Comparison of ENCODE assay signal across 24 cellular contexts in the genomic region with DNA sequence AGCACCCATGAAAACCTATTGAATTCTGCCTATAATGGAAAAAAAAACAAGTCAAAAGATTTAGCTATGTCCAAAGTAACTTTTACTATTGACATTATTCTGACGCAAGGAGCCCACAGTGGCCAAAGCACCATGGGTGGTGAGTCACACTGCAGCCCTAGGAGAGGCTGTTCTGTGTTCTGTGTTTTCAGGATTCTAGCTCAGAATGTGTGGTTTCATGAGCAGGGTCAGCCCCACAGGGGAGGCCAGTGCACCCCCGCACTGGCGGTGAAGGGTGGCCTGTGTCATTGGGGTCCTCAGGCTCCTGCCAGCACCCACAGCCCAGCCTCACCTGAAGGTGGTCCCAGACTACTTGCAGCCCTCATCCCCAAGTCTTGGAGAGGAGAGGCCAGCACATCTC.
DNase-seq lines count a peak whose midpoint lies in the region; ATAC-seq, FAIRE-seq and TF ChIP-seq lines count a peak whose summit lies in the region.
"Had no signal": no experiment of that assay in that cellular context is flagged by ENCODE, and none has a peak within 500 bp of the region (broad histone marks: within the 10 kb centered on the region; RNA-seq: fewer than 3 reads in every experiment).

No MANE protein-coding gene starts in this region.

- H2BK5ac ChIP-seq in trophoblast cell (ENCODE audit: low read depth, low read length, poor library complexity): no peak overlapping the region

- H3K36me3 ChIP-seq in HepG2 (replicated peaks in 1 of 2; ENCODE audit: control insufficient read depth in 1 of 2, insufficient read depth in 2 of 2, low read length in 2 of 2): no peaks in the 10 kb centered on the region
- H3K36me3 ChIP-seq in right lobe of liver: no peaks in the 10 kb centered on the region
- H3K36me3 ChIP-seq in trophoblast cell (ENCODE audit: control insufficient read depth in 1 of 2, insufficient read depth in 2 of 2, low read length in 2 of 2): no peaks in the 10 kb centered on the region
- no peaks in the 10 kb centered on the region for H3K36me3 ChIP-seq in WERI-Rb-1
- H3K36me3 ChIP-seq: SJSA1 had no signal

- H3K23ac ChIP-seq in trophoblast cell (ENCODE audit: low read length): no peak overlapping the region

- H4K91ac ChIP-seq in trophoblast cell (ENCODE audit: low read depth, low read length): no peak overlapping the region

- no peak; the same call in 2 of the 3 replicates for ATAC-seq in HepG2
- ATAC-seq in right lobe of liver: no peak
- ATAC-seq: HCT116, Right ventricle myocardium inferior had no signal

- CTCF ChIA-PET in HepG2 (lab: Yijun Ruan, JAX; ENCODE audit: low intra/inter-chr PET ratio, low total read pairs): no interaction called here

- no peak for TF ChIP-seq RAD21 in HepG2 (CRISPR knock-in tag; IDR thresholded peaks at IDR 0.05)

- no peaks in the 10 kb centered on the region for H3K4me1 ChIP-seq in HepG2 (ENCODE audit: insufficient read depth, low read length)
- no peaks in the 10 kb centered on the region for H3K4me1 ChIP-seq in right lobe of liver
- no peaks in the 10 kb centered on the region for H3K4me1 ChIP-seq in trophoblast cell (ENCODE audit: control insufficient read depth in 1 of 2, insufficient read depth in 2 of 2, low read length in 2 of 2)
- H3K4me1 ChIP-seq: SJSA1 had no signal

- no peak for FAIRE-seq in HepG2 (lab: Jason Lieb, UNC)
- FAIRE-seq: G401.6, GM12892, RCC 7860 had no signal

- H4K8ac ChIP-seq in trophoblast cell (ENCODE audit: low read depth, low read length): no peak overlapping the region

- H3K4me3 ChIP-seq in HepG2 (replicated peaks in 1 of 3; ENCODE audit: insufficient read depth in 1 of 3, low read depth in 2 of 3, low read length in 3 of 3): no peak overlapping the region
- H3K4me3 ChIP-seq in right lobe of liver: no peak overlapping the region
- H3K4me3 ChIP-seq in NB4 (ENCODE audit: low read depth, low read length): no peak overlapping the region
- no peak overlapping the region for H3K4me3 ChIP-seq in foreskin fibroblast (ENCODE audit: low read depth in 1 of 2, low read length in 2 of 2)
- no peak overlapping the region for H3K4me3 ChIP-seq in trophoblast cell (ENCODE audit: low read depth, low read length)
- no peak overlapping the region for H3K4me3 ChIP-seq in WERI-Rb-1 (ENCODE audit: low read depth, low read length)
- H3K4me3 ChIP-seq: SJSA1 had no signal

- H3K9ac ChIP-seq in HepG2 (ENCODE audit: insufficient read depth, low read depth, low read length): no peak overlapping the region
- no peak overlapping the region for H3K9ac ChIP-seq in trophoblast cell (ENCODE audit: low read length)

- no peak for TF ChIP-seq CTCF in HepG2 (CRISPR knock-in tag; IDR thresholded peaks at IDR 0.05)
- no peak for TF ChIP-seq CTCF in right lobe of liver (IDR thresholded peaks at IDR 0.05)
- no peak for TF ChIP-seq CTCF in NB4 (IDR thresholded peaks at IDR 0.05; ENCODE audit: low read depth, low read length)
- TF ChIP-seq CTCF in foreskin fibroblast (IDR thresholded peaks at IDR 0.05; ENCODE audit: low read depth, low read length): no peak
- TF ChIP-seq CTCF in WERI-Rb-1 (IDR thresholded peaks at IDR 0.05; ENCODE audit: low read depth, low read length): no peak

- H3K27ac ChIP-seq in HepG2 (ENCODE audit: extremely low read length, insufficient read depth, low read length) (no peak overlapping the region), right lobe of liver (no peak overlapping the region), trophoblast cell (ENCODE audit: low read depth, low read length) (no peak overlapping the region), WERI-Rb-1 (no peak overlapping the region)
- H3K27ac ChIP-seq: SJSA1 had no signal

- BruUV-seq in HepG2 (replicated peaks; lab: Mats Ljungman, UMichigan): no TSS peak

- intact Hi-C loops in HepG2 (cut with micrococcal nuclease; ENCODE audit: unreplicated experiment): no loop called here
- intact Hi-C loops in right lobe of liver (cut with DNase I): no loop called here

- in situ Hi-C loops in HepG2 (cut with HindIII; ENCODE audit: extremely low pct_ligation_motif_present, low pct_unique_long_range_greater_than_20kb): no loop called here
- in situ Hi-C loops in ACHN (cut with HindIII; ENCODE audit: low pct_ligation_motif_present, low pct_unique_long_range_greater_than_20kb, low sequenced_read_pairs): no loop called here

- 0 out of 2 replicates have a peak, but pooled peaks cover 8% of the 10 kb centered on the region for H4K20me1 ChIP-seq in HepG2 (ENCODE audit: insufficient read depth, low read length)

- no peaks in the 10 kb centered on the region for H3K9me3 ChIP-seq in HepG2 (ENCODE audit: low read length)
- H3K9me3 ChIP-seq in right lobe of liver: no peaks in the 10 kb centered on the region
- H3K9me3 ChIP-seq in trophoblast cell (ENCODE audit: insufficient read depth, low read depth, low read length): peaks cover 6% of the 10 kb centered on the region
- H3K9me3 ChIP-seq in WERI-Rb-1 (ENCODE audit: severe bottlenecking): no peaks in the 10 kb centered on the region
- H3K9me3 ChIP-seq: SJSA1 had no signal

- no peak overlapping the region for H2AK5ac ChIP-seq in trophoblast cell (ENCODE audit: low read length)

- H2AFZ ChIP-seq in HepG2 (ENCODE audit: low read length) (no peak overlapping the region), trophoblast cell (ENCODE audit: insufficient read depth, low read length, poor library complexity) (no peak overlapping the region)

- H3K4ac ChIP-seq in trophoblast cell (ENCODE audit: low read depth, low read length): no peak overlapping the region

- TF ChIP-seq EP300 in HepG2 (IDR thresholded peaks at IDR 0.05; ENCODE audit: low read depth in 2 of 2, low read length in 2 of 2): no peak
- no peak for TF ChIP-seq EP300 in HepG2 (CRISPR knock-in tag; IDR thresholded peaks at IDR 0.05; ENCODE audit: borderline replicate concordance)

- H3K18ac ChIP-seq in trophoblast cell (ENCODE audit: low read length): no peak overlapping the region

- no peak overlapping the region for H4K12ac ChIP-seq in trophoblast cell (ENCODE audit: low read depth, low read length)

- no peak for DNase-seq in HepG2 (ENCODE audit: low spot score)
- no peak for DNase-seq in right lobe of liver
- peak; percentile 26 for DNase-seq in NB4 (ENCODE audit: low read depth)
- DNase-seq in foreskin fibroblast: peak; percentile 3 to 9
- DNase-seq in ACHN: no peak
- DNase-seq in trophoblast cell: no peak
- DNase-seq in NCI-H128 (lab: John Stamatoyannopoulos, UW; ENCODE audit: unreplicated experiment): no peak
- no peak for DNase-seq in WERI-Rb-1
- DNase-seq: 8988T; CD4-positive, alpha-beta T cell; COR-L47; DMS 273 treated with DMSO at 0.1 percent for 48 hours; GOT3; NCI-H1105; NCI-H1694; NCI-H2081 treated with DMSO at 0.1 percent for 48 hours; NCI-H524 treated with DMSO at 0.1 percent for 48 hours; T-helper 1 cell had no signal

- no peak overlapping the region for H2BK120ac ChIP-seq in trophoblast cell (ENCODE audit: insufficient read depth, low read length, poor library complexity)

- TF ChIP-seq POLR2A in HepG2 (IDR thresholded peaks at IDR 0.05; ENCODE audit: insufficient read depth in 1 of 2, low read depth in 2 of 2, low read length in 2 of 2) (no peak), right lobe of liver (IDR thresholded peaks at IDR 0.05) (no peak), NB4 (IDR thresholded peaks at IDR 0.05; ENCODE audit: extremely low read depth, insufficient read length) (no peak)

- H3K14ac ChIP-seq in trophoblast cell (ENCODE audit: low read length): no peak overlapping the region

- H2BK12ac ChIP-seq in trophoblast cell (ENCODE audit: low read length): no peak overlapping the region

- POLR2A ChIA-PET in HepG2 (lab: Yijun Ruan, JAX): no interaction called here

- 6% methylated on average over 1 of the region's 3 CpGs for WGBS in HepG2 (ENCODE audit: low lambda C conversion rate)
- 60% methylated on average over 3 of the region's 3 CpGs for WGBS in right lobe of liver (ENCODE audit: insufficient coverage, low coverage, low lambda C conversion rate, missing lambda C conversion rate)
- no CpG with 5 or more reads among the region's 3 CpGs for WGBS in trophoblast cell (ENCODE audit: extremely low coverage, insufficient coverage, insufficient read length)

- peaks cover 8 to 67% of the 10 kb centered on the region in 2 experiments for H3K27me3 ChIP-seq in HepG2 (ENCODE audit: control insufficient read depth in 1 of 2, insufficient read depth in 2 of 2, low read length in 2 of 2)
- no peaks in the 10 kb centered on the region for H3K27me3 ChIP-seq in right lobe of liver
- no peaks in the 10 kb centered on the region for H3K27me3 ChIP-seq in trophoblast cell (ENCODE audit: insufficient read depth, low read length)
- no peaks in the 10 kb centered on the region for H3K27me3 ChIP-seq in WERI-Rb-1 (ENCODE audit: insufficient read depth, low read depth, severe bottlenecking)
- H3K27me3 ChIP-seq: SJSA1 had no signal

- H3K79me2 ChIP-seq in HepG2 (ENCODE audit: insufficient read depth, low read length) (no peaks in the 10 kb centered on the region), trophoblast cell (ENCODE audit: control insufficient read depth, insufficient read depth, low read length, poor library complexity) (no peaks in the 10 kb centered on the region)

- H3K79me1 ChIP-seq in trophoblast cell (ENCODE audit: low read length): no peaks in the 10 kb centered on the region

- H3K4me2 ChIP-seq in HepG2 (ENCODE audit: low read depth, low read length): no peak overlapping the region
- H3K4me2 ChIP-seq in trophoblast cell (ENCODE audit: low read length): no peak overlapping the region

TF ChIP-seq in HepG2, 621 proteins besides CTCF, POLR2A, EP300 and RAD21:
- TF ChIP-seq CSRNP1 (CRISPR knock-in tag; IDR thresholded peaks at IDR 0.05) (no peak), FOSL2 (CRISPR knock-in tag; IDR thresholded peaks at IDR 0.05) (peak; percentile 67)

Comparison
In these comparisons a context has a peak if more than half of its experiments do, and no peak if none do; other contexts are left out.
1. DNase-seq: peak in NB4 (single experiment) and foreskin fibroblast (2 of 2); none in HepG2 (single experiment), right lobe of liver (0 of 3), ACHN (single experiment), trophoblast cell (0 of 2), NCI-H128 (single experiment) and WERI-Rb-1 (single experiment).